In the genomic region with DNA sequence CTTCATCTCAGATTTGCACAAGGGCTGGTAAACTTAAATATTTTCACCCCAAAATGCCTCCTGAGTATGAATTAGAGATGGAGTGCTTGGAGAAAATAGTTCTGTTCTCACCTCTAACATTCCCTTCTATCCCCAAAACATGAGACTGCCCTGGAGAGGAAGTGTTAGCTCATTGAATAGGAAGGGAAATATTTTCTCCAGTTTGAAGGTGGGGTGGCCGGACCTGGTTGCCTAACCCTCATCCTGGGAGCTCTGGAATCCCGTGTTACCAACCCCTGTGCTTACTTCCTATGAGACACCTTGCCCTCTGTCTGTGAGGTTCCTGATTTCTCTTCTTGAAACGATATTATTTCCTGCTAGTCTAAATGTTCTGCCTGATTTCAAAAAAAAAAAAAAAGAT, we compare ENCODE assay signal across 8 cellular contexts. TPM values are rescaled to one million over a fixed set of nuclear protein-coding genes. Genes with fewer than 3 reads are reported as not detected.
DNase-seq lines count a peak whose midpoint lies in the region; ATAC-seq and TF ChIP-seq lines count a peak whose summit lies in the region.

No MANE protein-coding gene starts in this region.

- peak overlapping the region; percentile 79 for H3K4me3 Mint-ChIP-seq in activated naive CD4-positive, alpha-beta T cell treated with anti-CD3 and anti-CD28 coated beads for 36 hours

- H3K27ac ChIP-seq in lower lobe of right lung (peak overlapping the region; percentile 93), urinary bladder (ENCODE audit: low read depth) (peak overlapping the region; percentile 16)

- peak; percentile 37 to 70 for ATAC-seq in lower lobe of right lung
- no peak for ATAC-seq in GM21447 (IDR thresholded peaks at IDR 0.05; ENCODE audit: unreplicated experiment)

- no peak overlapping the region for H3K27ac Mint-ChIP-seq in activated naive CD4-positive, alpha-beta T cell treated with anti-CD3 and anti-CD28 coated beads for 36 hours

- no peaks in the 10 kb centered on the region for H3K27me3 Mint-ChIP-seq in activated naive CD4-positive, alpha-beta T cell treated with anti-CD3 and anti-CD28 coated beads for 36 hours (ENCODE audit: low read depth)

- H3K27me3 ChIP-seq in lower lobe of right lung (ENCODE audit: low read depth): no peaks in the 10 kb centered on the region

- intact Hi-C loops in activated naive CD4-positive, alpha-beta T cell treated with anti-CD3 and anti-CD28 coated beads for 36 hours (cut with micrococcal nuclease): loop anchor here (2.0 kb wide), 1 partner anchor 112 kb away; the partner anchor contains the start of gene IFIT5
- intact Hi-C loops in lower lobe of right lung (cut with DNase I): no loop called here

- peaks cover 6% of the 10 kb centered on the region for H3K9me3 Mint-ChIP-seq in activated naive CD4-positive, alpha-beta T cell treated with anti-CD3 and anti-CD28 coated beads for 36 hours

- 40% methylated on average over 3 of the region's 3 CpGs for WGBS in urinary bladder

- peaks cover 29% of the 10 kb centered on the region for H3K36me3 Mint-ChIP-seq in activated naive CD4-positive, alpha-beta T cell treated with anti-CD3 and anti-CD28 coated beads for 36 hours (ENCODE audit: low read depth)

- in situ Hi-C loops in astrocyte of the spinal cord (cut with HindIII; ENCODE audit: low sequenced_read_pairs): no loop called here

- H3K4me1 Mint-ChIP-seq in activated naive CD4-positive, alpha-beta T cell treated with anti-CD3 and anti-CD28 coated beads for 36 hours (ENCODE audit: low read depth): peaks cover 32% of the 10 kb centered on the region

- no peak for DNase-seq in activated naive CD4-positive, alpha-beta T cell treated with anti-CD3 and anti-CD28 coated beads for 36 hours
- no peak for DNase-seq in activated naive CD4-positive, alpha-beta T cell treated with anti-CD3 and anti-CD28 coated beads, Interleukin-2, amount 50 U/mL, for 16 hours
- no peak for DNase-seq in astrocyte of the spinal cord (ENCODE audit: low read depth, low spot score)
- no peak for DNase-seq in lower lobe of right lung
- no peak for DNase-seq in NCI-H2196 (lab: John Stamatoyannopoulos, UW; ENCODE audit: unreplicated experiment)
- DNase-seq in cerebellar nuclear complex (lab: John Stamatoyannopoulos, UW): no peak

- H3K36me3 ChIP-seq in lower lobe of right lung (peaks cover 20% of the 10 kb centered on the region), urinary bladder (ENCODE audit: insufficient read depth) (peaks cover 3% of the 10 kb centered on the region)

- H3K4me1 ChIP-seq in lower lobe of right lung: peaks cover 31% of the 10 kb centered on the region
- no peaks in the 10 kb centered on the region for H3K4me1 ChIP-seq in urinary bladder (ENCODE audit: insufficient read depth)

- CTCF ChIA-PET in activated naive CD4-positive, alpha-beta T cell treated with anti-CD3 and anti-CD28 coated beads for 36 hours (lab: Charles Lee): interaction anchor here (0.7 to 4.3 kb wide), 4 partner anchors 21 to 317 kb away, joined by 3 to 26 read pairs (median 4); partner anchors contain the start of gene LIPA

- H3K4me3 ChIP-seq in astrocyte of the spinal cord (ENCODE audit: low read depth, low read length) (peak overlapping the region; percentile 50), lower lobe of right lung (peak overlapping the region; percentile 66), urinary bladder (ENCODE audit: low read depth, low read length) (peak overlapping the region; percentile 44)

- TF ChIP-seq CTCF in astrocyte of the spinal cord (IDR thresholded peaks at IDR 0.05; ENCODE audit: low read depth, low read length) (no peak), lower lobe of right lung (IDR thresholded peaks at IDR 0.05) (no peak)

- H3K9me3 ChIP-seq in lower lobe of right lung: no peaks in the 10 kb centered on the region

RNA-seq across cellular contexts. Expression of gene IFIT2, which starts 0.8 kb away (rescaled TPM):
- 10 to 100 TPM; 35.7 to 39.4 TPM for total RNA-seq in activated naive CD4-positive, alpha-beta T cell treated with anti-CD3 and anti-CD28 coated beads for 36 hours
- 64.8 TPM for total RNA-seq in lower lobe of right lung
- total RNA-seq in urinary bladder: 18.7 TPM
- 3.7 TPM for polyA plus RNA-seq in urinary bladder

RNA-seq across cellular contexts. Expression of gene IFIT3, which starts 25.2 kb away (rescaled TPM):
- total RNA-seq in activated naive CD4-positive, alpha-beta T cell treated with anti-CD3 and anti-CD28 coated beads for 36 hours: 10 to 100 TPM; 13.9 to 14.4 TPM
- total RNA-seq in lower lobe of right lung (117 TPM), urinary bladder (23.4 TPM)
- 11.2 TPM for polyA plus RNA-seq in urinary bladder

RNA-seq across cellular contexts. Expression of gene LIPA, which starts 51.1 kb away (rescaled TPM):
- total RNA-seq in activated naive CD4-positive, alpha-beta T cell treated with anti-CD3 and anti-CD28 coated beads for 36 hours: 10 to 100 TPM; 16.1 to 17.2 TPM
- total RNA-seq in lower lobe of right lung (174 TPM), urinary bladder (63.0 TPM)
- polyA plus RNA-seq in urinary bladder: 49.1 TPM
